Comparison of ENCODE assay signal across 11 cellular contexts in the genomic region with DNA sequence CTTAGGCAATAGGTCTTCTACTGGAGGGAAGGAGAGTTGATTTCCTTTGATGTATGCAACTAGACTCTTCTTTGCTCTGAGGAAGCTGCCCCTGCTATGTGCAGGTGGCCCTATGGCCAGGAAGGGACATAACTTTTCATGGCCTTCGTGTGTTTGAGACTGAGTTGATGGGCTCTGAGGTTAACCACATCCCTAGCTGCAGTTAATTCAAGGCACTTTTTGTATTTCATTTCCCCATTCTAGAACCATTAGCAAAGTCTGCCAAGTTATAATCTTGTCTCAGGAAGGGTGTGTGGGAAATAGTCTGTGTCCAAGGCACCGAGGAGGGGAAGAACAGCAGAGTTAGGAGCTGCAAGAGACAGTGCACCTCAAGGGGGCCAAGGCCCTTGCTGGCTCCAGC. TPM values are rescaled to one million over a fixed set of nuclear protein-coding genes. Genes with fewer than 3 reads are reported as not detected.
DNase-seq lines count a peak whose midpoint lies in the region; ATAC-seq lines count a peak whose summit lies in the region.
"Had no signal": no experiment of that assay in that cellular context is flagged by ENCODE, and none has a peak within 500 bp of the region (broad histone marks: within the 10 kb centered on the region; RNA-seq: fewer than 3 reads in every experiment).

No MANE protein-coding gene starts in this region.

- DNase-seq in CD1c-positive myeloid dendritic cell (ENCODE audit: extremely low spot score): peak; percentile 16
- peak; percentile 99 for DNase-seq in NOMO-1 treated with DMSO at 0.1 percent for 48 hours (lab: John Stamatoyannopoulos, UW; ENCODE audit: unreplicated experiment)
- DNase-seq in LoVo (ENCODE audit: low spot score): no peak
- no peak for DNase-seq in activated T-helper 2 cell treated with anti-CD3 and anti-CD28 coated beads, Interferon-gamma antibody, Interleukin-2, Interleukin-4, amounts not matched to agents 10 μg/mL and 5 μg/mL and 100 μg/mL, durations not matched to agents 14 hours and 24 hours and 36 hours (ENCODE audit: low spot score)
- no peak for DNase-seq in dermis blood vessel endothelial cell
- DNase-seq: HCEC 1CT had no signal

- ATAC-seq in GM19395 (IDR thresholded peaks at IDR 0.05; ENCODE audit: unreplicated experiment): peak; percentile 80
- ATAC-seq in HG03039 (IDR thresholded peaks at IDR 0.05; ENCODE audit: unreplicated experiment): peak; percentile 54
- ATAC-seq in activated CD4-positive, CD25-positive, alpha-beta regulatory T cell treated with anti-CD3 and anti-CD28 coated beads, Interleukin-2, amount 50 U/mL, for 24 hours: no peak

- peaks cover 7% of the 10 kb centered on the region for H3K4me1 Mint-ChIP-seq in activated T-helper 2 cell treated with anti-CD3 and anti-CD28 coated beads, Interferon-gamma antibody, Interleukin-2, Interleukin-4, amounts not matched to agents 10 μg/mL and 5 μg/mL and 100 μg/mL, durations not matched to agents 14 hours and 24 hours and 36 hours (ENCODE audit: low read depth)

- H3K36me3 Mint-ChIP-seq in activated T-helper 2 cell treated with anti-CD3 and anti-CD28 coated beads, Interferon-gamma antibody, Interleukin-2, Interleukin-4, amounts not matched to agents 10 μg/mL and 5 μg/mL and 100 μg/mL, durations not matched to agents 14 hours and 24 hours and 36 hours (ENCODE audit: low read depth): no peaks in the 10 kb centered on the region

- H3K27ac Mint-ChIP-seq in activated T-helper 2 cell treated with anti-CD3 and anti-CD28 coated beads, Interferon-gamma antibody, Interleukin-2, Interleukin-4, amounts not matched to agents 10 μg/mL and 5 μg/mL and 100 μg/mL, durations not matched to agents 14 hours and 24 hours and 36 hours: no peak overlapping the region

- H3K27me3 Mint-ChIP-seq in activated T-helper 2 cell treated with anti-CD3 and anti-CD28 coated beads, Interferon-gamma antibody, Interleukin-2, Interleukin-4, amounts not matched to agents 10 μg/mL and 5 μg/mL and 100 μg/mL, durations not matched to agents 14 hours and 24 hours and 36 hours (ENCODE audit: low read depth): peaks cover 10% of the 10 kb centered on the region

- intact Hi-C loops in activated T-helper 2 cell treated with anti-CD3 and anti-CD28 coated beads, Interferon-gamma antibody, Interleukin-2, Interleukin-4, amounts not matched to agents 10 μg/mL and 5 μg/mL and 100 μg/mL, durations not matched to agents 14 hours and 24 hours and 36 hours (cut with micrococcal nuclease): no loop called here

- no peaks in the 10 kb centered on the region for H3K9me3 Mint-ChIP-seq in activated T-helper 2 cell treated with anti-CD3 and anti-CD28 coated beads, Interferon-gamma antibody, Interleukin-2, Interleukin-4, amounts not matched to agents 10 μg/mL and 5 μg/mL and 100 μg/mL, durations not matched to agents 14 hours and 24 hours and 36 hours

- no peak overlapping the region for H3K4me3 Mint-ChIP-seq in activated T-helper 2 cell treated with anti-CD3 and anti-CD28 coated beads, Interferon-gamma antibody, Interleukin-2, Interleukin-4, amounts not matched to agents 10 μg/mL and 5 μg/mL and 100 μg/mL, durations not matched to agents 14 hours and 24 hours and 36 hours (ENCODE audit: low read depth)

RNA-seq across cellular contexts. Expression of gene FCRL4, which starts 2.5 kb away (rescaled TPM):
- total RNA-seq in activated T-helper 2 cell treated with anti-CD3 and anti-CD28 coated beads, Interferon-gamma antibody, Interleukin-2, Interleukin-4, amounts not matched to agents 10 μg/mL and 5 μg/mL and 100 μg/mL, durations not matched to agents 14 hours and 24 hours and 36 hours: not detected in 2 replicates
- not detected in 2 replicates for total RNA-seq in dermis blood vessel endothelial cell
- total RNA-seq: cardiac muscle cell, NCI-H460 had no signal

RNA-seq across cellular contexts. Expression of gene FCRL5, which starts 43.0 kb away (rescaled TPM):
- total RNA-seq in activated T-helper 2 cell treated with anti-CD3 and anti-CD28 coated beads, Interferon-gamma antibody, Interleukin-2, Interleukin-4, amounts not matched to agents 10 μg/mL and 5 μg/mL and 100 μg/mL, durations not matched to agents 14 hours and 24 hours and 36 hours: not detected in 2 replicates
- not detected in 2 replicates for total RNA-seq in dermis blood vessel endothelial cell
- total RNA-seq: cardiac muscle cell, NCI-H460 had no signal

Comparison
In these comparisons a context has a peak if more than half of its experiments do, and no peak if none do; other contexts are left out.
1. DNase-seq: peak in CD1c-positive myeloid dendritic cell (single experiment) and NOMO-1 treated with DMSO at 0.1 percent for 48 hours (single experiment); none in LoVo (single experiment), activated T-helper 2 cell treated with anti-CD3 and anti-CD28 coated beads, Interferon-gamma antibody, Interleukin-2, Interleukin-4, amounts not matched to agents 10 μg/mL and 5 μg/mL and 100 μg/mL, durations not matched to agents 14 hours and 24 hours and 36 hours (single experiment) and dermis blood vessel endothelial cell (single experiment).
2. ATAC-seq: peak in GM19395 (single experiment) and HG03039 (single experiment); none in activated CD4-positive, CD25-positive, alpha-beta regulatory T cell treated with anti-CD3 and anti-CD28 coated beads, Interleukin-2, amount 50 U/mL, for 24 hours (0 of 2).